ENCODE assay signal across 17 cellular contexts in genomic region chr6:17492350-17492749, GRCh38.
DNase-seq lines count a peak whose midpoint lies in the region; ATAC-seq and TF ChIP-seq lines count a peak whose summit lies in the region.
"Had no signal": no experiment of that assay in that cellular context is flagged by ENCODE, and none has a peak within 500 bp of the region (broad histone marks: within the 10 kb centered on the region; RNA-seq: fewer than 3 reads in every experiment).

No MANE protein-coding gene starts in this region.

- no peak overlapping the region for H3K4me3 Mint-ChIP-seq in nephron progenitor cell
- no peak overlapping the region for H3K4me3 Mint-ChIP-seq in activated CD4-positive, alpha-beta memory T cell treated with anti-CD3 and anti-CD28 coated beads for 36 hours
- H3K4me3 Mint-ChIP-seq: activated CD8-positive, alpha-beta T cell treated with anti-CD3 and anti-CD28 coated beads, Interleukin-2, amount 10 ng/mL, durations not matched to agents 7 days and 5 days; activated T-helper 17 cell treated with anti-CD3 and anti-CD28 coated beads, Interleukin-2, amount 50 U/mL, for 72 hours; stimulated activated naive B cell treated with anti-CD40 and anti-IgM and Interleukin-4, amounts not matched to agents 10 μg/mL and 1 μg/mL and 100 μg/mL, for 72 hours had no signal

- no peak for TF ChIP-seq EP300 in gastroesophageal sphincter (IDR thresholded peaks at IDR 0.05)
- no peak for TF ChIP-seq EP300 in upper lobe of left lung (IDR thresholded peaks at IDR 0.05)

- no peaks in the 10 kb centered on the region for H3K27me3 Mint-ChIP-seq in nephron progenitor cell (ENCODE audit: low read depth, poor library complexity)
- H3K27me3 Mint-ChIP-seq in activated CD4-positive, alpha-beta memory T cell treated with anti-CD3 and anti-CD28 coated beads for 36 hours: peaks cover 22% of the 10 kb centered on the region

- peaks cover 0 to 16% (median 0%) of the 10 kb centered on the region in 4 donors for H3K4me1 ChIP-seq in Peyer's patch
- H3K4me1 ChIP-seq in gastroesophageal sphincter: peaks cover 5 to 61% (median 13%) of the 10 kb centered on the region in 3 donors
- H3K4me1 ChIP-seq in upper lobe of left lung: peaks cover 6 to 13% (median 9%) of the 10 kb centered on the region in 4 donors
- H3K4me1 ChIP-seq: Caco-2 had no signal

- POLR2A ChIA-PET in activated CD4-positive, alpha-beta memory T cell treated with anti-CD3 and anti-CD28 coated beads for 36 hours (lab: Charles Lee): no interaction called here

- H3K4me3 ChIP-seq in Peyer's patch (no peak overlapping the region), gastroesophageal sphincter (no peak overlapping the region), upper lobe of left lung (no peak overlapping the region)
- H3K4me3 ChIP-seq: ovary had no signal

- ATAC-seq in gastroesophageal sphincter: no peak
- no peak for ATAC-seq in upper lobe of left lung (ENCODE audit: low FRiP score in 2 of 2)
- ATAC-seq: activated CD8-positive, alpha-beta T cell treated with anti-CD3 and anti-CD28 coated beads, Interleukin-2, amount 10 ng/mL, durations not matched to agents 7 days and 5 days; activated T-helper 17 cell treated with anti-CD3 and anti-CD28 coated beads, Interleukin-2, amount 50 U/mL, for 72 hours; Panc1; stimulated activated naive B cell treated with anti-CD40 and anti-IgM and Interleukin-4, amounts not matched to agents 10 μg/mL and 1 μg/mL and 100 μg/mL, for 72 hours had no signal

- H3K9me3 ChIP-seq in Peyer's patch (no peaks in the 10 kb centered on the region), gastroesophageal sphincter (no peaks in the 10 kb centered on the region), upper lobe of left lung (no peaks in the 10 kb centered on the region)
- H3K9me3 ChIP-seq: Caco-2, ovary had no signal

- TF ChIP-seq CTCF in Peyer's patch (IDR thresholded peaks at IDR 0.05): no peak
- TF ChIP-seq CTCF in gastroesophageal sphincter (IDR thresholded peaks at IDR 0.05): no peak
- no peak for TF ChIP-seq CTCF in nephron progenitor cell (IDR thresholded peaks at IDR 0.05)
- no peak for TF ChIP-seq CTCF in upper lobe of left lung (IDR thresholded peaks at IDR 0.05)

- TF ChIP-seq POLR2A in Peyer's patch (IDR thresholded peaks at IDR 0.05) (no peak), gastroesophageal sphincter (IDR thresholded peaks at IDR 0.05) (no peak), upper lobe of left lung (IDR thresholded peaks at IDR 0.05) (no peak)

- H3K36me3 ChIP-seq in Peyer's patch (no peaks in the 10 kb centered on the region), gastroesophageal sphincter (no peaks in the 10 kb centered on the region), upper lobe of left lung (no peaks in the 10 kb centered on the region)
- H3K36me3 ChIP-seq: ovary had no signal

- H3K36me3 Mint-ChIP-seq in nephron progenitor cell (ENCODE audit: low read depth): peaks cover 20% of the 10 kb centered on the region
- no peaks in the 10 kb centered on the region for H3K36me3 Mint-ChIP-seq in activated CD4-positive, alpha-beta memory T cell treated with anti-CD3 and anti-CD28 coated beads for 36 hours
- H3K36me3 Mint-ChIP-seq: stimulated activated naive B cell treated with anti-CD40 and anti-IgM and Interleukin-4, amounts not matched to agents 10 μg/mL and 1 μg/mL and 100 μg/mL, for 72 hours had no signal

- H3K4me1 Mint-ChIP-seq in nephron progenitor cell: peaks cover 49% of the 10 kb centered on the region
- H3K4me1 Mint-ChIP-seq in activated CD4-positive, alpha-beta memory T cell treated with anti-CD3 and anti-CD28 coated beads for 36 hours (ENCODE audit: low read depth): no peaks in the 10 kb centered on the region
- H3K4me1 Mint-ChIP-seq: activated T-helper 17 cell treated with anti-CD3 and anti-CD28 coated beads, Interleukin-2, amount 50 U/mL, for 72 hours had no signal

- H3K9me3 Mint-ChIP-seq in nephron progenitor cell: no peaks in the 10 kb centered on the region
- H3K9me3 Mint-ChIP-seq in activated CD4-positive, alpha-beta memory T cell treated with anti-CD3 and anti-CD28 coated beads for 36 hours: no peaks in the 10 kb centered on the region
- H3K9me3 Mint-ChIP-seq: activated T-helper 17 cell treated with anti-CD3 and anti-CD28 coated beads, Interleukin-2, amount 50 U/mL, for 72 hours; stimulated activated naive B cell treated with anti-CD40 and anti-IgM and Interleukin-4, amounts not matched to agents 10 μg/mL and 1 μg/mL and 100 μg/mL, for 72 hours had no signal

- WGBS in gastroesophageal sphincter (ENCODE audit: low coverage in 1 of 2), 2 donors: 49 to 51% methylated on average over 6 of the region's 6 CpGs
- 47 to 58% methylated on average over 6 of the region's 6 CpGs for WGBS in upper lobe of left lung, 2 donors

- H3K27ac ChIP-seq in Peyer's patch: peak overlapping the region in 2 of 4 donors; percentile 59 to 64
- peak overlapping the region; percentile 71 to 83 (median 74) for H3K27ac ChIP-seq in gastroesophageal sphincter
- H3K27ac ChIP-seq in upper lobe of left lung: peak overlapping the region; percentile 41 to 83 (median 73)
- H3K27ac ChIP-seq: ovary had no signal

- peak in 2 of 3 donors; percentile 61 to 66 for DNase-seq in Peyer's patch
- no peak for DNase-seq in nephron progenitor cell
- no peak for DNase-seq in upper lobe of left lung
- no peak for DNase-seq in activated CD4-positive, alpha-beta memory T cell treated with anti-CD3 and anti-CD28 coated beads for 36 hours
- no peak for DNase-seq in glomerular visceral epithelial cell (ENCODE audit: extremely low spot score)
- DNase-seq in UCSD-AML1 (lab: John Stamatoyannopoulos, UW; ENCODE audit: unreplicated experiment): no peak
- DNase-seq: activated CD8-positive, alpha-beta T cell treated with anti-CD3 and anti-CD28 coated beads, Interleukin-2, amount 10 ng/mL, durations not matched to agents 7 days and 5 days; Caco-2; cerebellar nuclear complex; NCI-H1092; NCI-H2171; NCI-H774; ovary; stimulated activated naive B cell treated with anti-CD40 and anti-IgM and Interleukin-4, amounts not matched to agents 10 μg/mL and 1 μg/mL and 100 μg/mL, for 72 hours had no signal

- CTCF ChIA-PET in activated CD4-positive, alpha-beta memory T cell treated with anti-CD3 and anti-CD28 coated beads for 36 hours (lab: Charles Lee): no interaction called here

- peak overlapping the region; percentile 81 for H3K27ac Mint-ChIP-seq in nephron progenitor cell
- no peak overlapping the region for H3K27ac Mint-ChIP-seq in activated CD4-positive, alpha-beta memory T cell treated with anti-CD3 and anti-CD28 coated beads for 36 hours
- H3K27ac Mint-ChIP-seq: activated CD8-positive, alpha-beta T cell treated with anti-CD3 and anti-CD28 coated beads, Interleukin-2, amount 10 ng/mL, durations not matched to agents 7 days and 5 days; activated T-helper 17 cell treated with anti-CD3 and anti-CD28 coated beads, Interleukin-2, amount 50 U/mL, for 72 hours; stimulated activated naive B cell treated with anti-CD40 and anti-IgM and Interleukin-4, amounts not matched to agents 10 μg/mL and 1 μg/mL and 100 μg/mL, for 72 hours had no signal

- intact Hi-C loops in activated CD4-positive, alpha-beta memory T cell treated with anti-CD3 and anti-CD28 coated beads for 36 hours (cut with micrococcal nuclease): no loop called here

- no peaks in the 10 kb centered on the region for H3K27me3 ChIP-seq in Peyer's patch
- H3K27me3 ChIP-seq in gastroesophageal sphincter: no peaks in the 10 kb centered on the region
- no peaks in the 10 kb centered on the region for H3K27me3 ChIP-seq in upper lobe of left lung
- H3K27me3 ChIP-seq: ovary had no signal

Comparison
In these comparisons a context has a peak if more than half of its experiments do, and no peak if none do; other contexts are left out.
1. DNase-seq: peak in Peyer's patch (2 of 3); none in nephron progenitor cell (single experiment), upper lobe of left lung (0 of 2), activated CD4-positive, alpha-beta memory T cell treated with anti-CD3 and anti-CD28 coated beads for 36 hours (single experiment), glomerular visceral epithelial cell (single experiment) and UCSD-AML1 (single experiment).